Comparison of ENCODE assay signal across 8 cellular contexts in the genomic region with DNA sequence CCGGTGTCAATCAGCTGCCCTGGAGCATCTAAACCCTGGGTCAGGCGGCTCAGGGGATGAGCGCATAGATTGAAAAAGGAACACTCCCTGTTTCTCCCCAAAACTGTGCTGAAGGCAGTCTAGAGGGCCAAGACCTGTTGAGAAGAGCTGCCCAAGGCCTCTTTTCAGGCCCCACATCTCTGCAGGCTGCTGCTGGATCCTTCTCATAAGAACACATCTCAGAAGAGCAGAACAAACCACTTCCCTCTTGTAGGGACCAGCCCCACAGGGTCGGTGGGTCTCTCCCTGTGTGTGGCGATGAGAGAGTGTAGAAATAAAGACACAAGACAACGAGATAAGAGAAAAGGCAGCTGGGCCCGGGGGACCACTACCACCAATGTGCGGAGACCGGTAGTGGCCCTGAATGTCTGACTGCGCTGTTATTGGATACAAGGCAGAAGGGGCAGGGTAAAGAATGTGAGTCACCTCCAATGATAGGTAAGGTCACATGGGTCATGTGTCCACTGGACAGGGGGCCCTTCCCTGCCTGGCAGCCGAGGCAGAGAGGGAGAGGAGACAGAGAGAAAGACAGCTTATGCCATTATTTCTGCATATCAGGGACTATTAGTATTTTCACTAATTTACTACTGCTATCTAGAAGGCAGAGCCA. TPM values are rescaled to one million over a fixed set of nuclear protein-coding genes. Genes with fewer than 3 reads are reported as not detected.
DNase-seq lines count a peak whose midpoint lies in the region; ATAC-seq, FAIRE-seq and TF ChIP-seq lines count a peak whose summit lies in the region.
"Not testable (repeated sequence)": the region's sequence is repeated elsewhere in the genome, so short reads cannot be mapped to it uniquely, and the experiment has no call there.

No MANE protein-coding gene starts in this region.

- H3K36me3 ChIP-seq in PC-9 (ENCODE audit: low read depth); HepG2 (replicated peaks in 1 of 2; ENCODE audit: control insufficient read depth in 1 of 2, insufficient read depth in 2 of 2, low read length in 2 of 2): not testable (repeated sequence)

- H3K4me3 ChIP-seq in A549, PC-9: not testable (repeated sequence)
- peak overlapping the region in 2 of 3 experiments; percentile 29 to 50; a peak in 4 of 6 replicates for H3K4me3 ChIP-seq in HepG2 (replicated peaks in 1 of 3; ENCODE audit: insufficient read depth in 1 of 3, low read depth in 2 of 3, low read length in 3 of 3)

- peak overlapping the region; percentile 29 for H3K27ac Mint-ChIP-seq in activated CD8-positive, alpha-beta memory T cell treated with anti-CD3 and anti-CD28 coated beads, Interleukin-2, amount 10 ng/mL, durations not matched to agents 7 days and 5 days
- peak overlapping the region; percentile 50 to 78 for H3K27ac Mint-ChIP-seq in activated naive CD4-positive, alpha-beta T cell treated with anti-CD3 and anti-CD28 coated beads, Interleukin-2, amount 50 U/mL, for 72 hours
- peak overlapping the region; percentile 8 to 39 for H3K27ac Mint-ChIP-seq in natural killer cell treated with Interleukin-12 subunit alpha and Interleukin-12 subunit beta and Interleukin-15 and Interleukin-18, amount 100 ng/mL, for 72 hours
- peak overlapping the region; percentile 24 for H3K27ac Mint-ChIP-seq in stimulated activated naive CD8-positive, alpha-beta T cell treated with anti-CD3 and anti-CD28 coated beads, Interleukin-15, Interleukin-2, amounts not matched to agents 100 ng/mL and 50 ng/mL, for 24 hours

- peaks cover 14% of the 10 kb centered on the region; the same call in 1 of the 2 replicates for H3K27me3 ChIP-seq in PC-9 (ENCODE audit: insufficient read depth, low read depth)
- not testable (repeated sequence) for H3K27me3 ChIP-seq in HepG2 (ENCODE audit: control insufficient read depth in 1 of 2, insufficient read depth in 2 of 2, low read length in 2 of 2)

- intact Hi-C loops in PC-9 (cut with micrococcal nuclease; ENCODE audit: unreplicated experiment); HepG2 (cut with micrococcal nuclease; ENCODE audit: unreplicated experiment): not testable (repeated sequence)

- H2AFZ ChIP-seq in PC-9; HepG2 (ENCODE audit: low read length): not testable (repeated sequence)

- TF ChIP-seq POLR2A in A549 (IDR thresholded peaks at IDR 0.05; ENCODE audit: low read length); HepG2 (IDR thresholded peaks at IDR 0.05; ENCODE audit: insufficient read depth in 1 of 2, low read depth in 2 of 2, low read length in 2 of 2): not testable (repeated sequence)
- peak; percentile 9 for TF ChIP-seq POLR2A in erythroblast (IDR thresholded peaks at IDR 0.05; ENCODE audit: low read length)

- 0 out of 2 replicates have a peak overlapping the region, but pooled peaks have one; percentile 22 for H3K9ac ChIP-seq in HepG2 (ENCODE audit: insufficient read depth, low read depth, low read length)

- not testable (repeated sequence) for H3K27ac ChIP-seq in A549, PC-9
- peak overlapping the region; percentile 59 for H3K27ac ChIP-seq in HepG2 (ENCODE audit: extremely low read length, insufficient read depth, low read length)

- not testable (repeated sequence) for H3K27me3 Mint-ChIP-seq in activated CD8-positive, alpha-beta memory T cell treated with anti-CD3 and anti-CD28 coated beads, Interleukin-2, amount 10 ng/mL, durations not matched to agents 7 days and 5 days; natural killer cell treated with Interleukin-12 subunit alpha and Interleukin-12 subunit beta and Interleukin-15 and Interleukin-18, amount 100 ng/mL, for 72 hours; stimulated activated naive CD8-positive, alpha-beta T cell treated with anti-CD3 and anti-CD28 coated beads, Interleukin-15, Interleukin-2, amounts not matched to agents 100 ng/mL and 50 ng/mL, for 24 hours

- H3K4me1 Mint-ChIP-seq in activated CD8-positive, alpha-beta memory T cell treated with anti-CD3 and anti-CD28 coated beads, Interleukin-2, amount 10 ng/mL, durations not matched to agents 7 days and 5 days, result peaks cover 44% of the 10 kb centered on the region
- H3K4me1 Mint-ChIP-seq in natural killer cell treated with Interleukin-12 subunit alpha and Interleukin-12 subunit beta and Interleukin-15 and Interleukin-18, amount 100 ng/mL, for 72 hours (ENCODE audit: low read depth in 2 of 2), result peaks cover 13 to 35% of the 10 kb centered on the region in 2 donors
- H3K4me1 Mint-ChIP-seq in stimulated activated naive CD8-positive, alpha-beta T cell treated with anti-CD3 and anti-CD28 coated beads, Interleukin-15, Interleukin-2, amounts not matched to agents 100 ng/mL and 50 ng/mL, for 24 hours (ENCODE audit: low read depth), result peaks cover 53% of the 10 kb centered on the region

- TF ChIP-seq CTCF in A549 (IDR thresholded peaks at IDR 0.05); PC-9 (conservative IDR thresholded peaks at IDR 0.05); HepG2 (CRISPR knock-in tag; IDR thresholded peaks at IDR 0.05): not testable (repeated sequence)

- in situ Hi-C loops in HepG2 (cut with HindIII; ENCODE audit: extremely low pct_ligation_motif_present, low pct_unique_long_range_greater_than_20kb), result not testable (repeated sequence)

- H3K9me2 ChIP-seq in PC-9 (ENCODE audit: insufficient read depth), result not testable (repeated sequence)

- CTCF ChIA-PET in A549 (lab: Yijun Ruan, JAX), result interaction anchor here (1.3 to 2.3 kb wide), 2 partner anchors 11 to 57 kb away, joined by 4 to 6 read pairs; no protein-coding TSS in a partner anchor
- CTCF ChIA-PET in PC-9 (lab: Charles Lee); activated CD8-positive, alpha-beta memory T cell treated with anti-CD3 and anti-CD28 coated beads, Interleukin-2, amount 10 ng/mL, durations not matched to agents 7 days and 5 days (lab: Charles Lee); HepG2 (lab: Yijun Ruan, JAX; ENCODE audit: low intra/inter-chr PET ratio, low total read pairs): not testable (repeated sequence)

- not testable (repeated sequence) for TF ChIP-seq RAD21 in A549 (conservative IDR thresholded peaks at IDR 0.05 in 1 of 2, IDR thresholded peaks at IDR 0.05 in 1 of 2); HepG2 (CRISPR knock-in tag; IDR thresholded peaks at IDR 0.05)

- POLR2A ChIA-PET in A549 (lab: Yijun Ruan, JAX); PC-9 (lab: Charles Lee; ENCODE audit: unreplicated experiment); HepG2 (lab: Yijun Ruan, JAX): not testable (repeated sequence)

- BruUV-seq in PC-9 (replicated peaks; lab: Mats Ljungman, UMichigan); HepG2 (replicated peaks; lab: Mats Ljungman, UMichigan): not testable (repeated sequence)

- H3K9me3 ChIP-seq in A549; PC-9 (ENCODE audit: insufficient read depth, low read depth); HepG2 (ENCODE audit: low read length): not testable (repeated sequence)

- not testable (repeated sequence) for H3K4me3 Mint-ChIP-seq in activated CD8-positive, alpha-beta memory T cell treated with anti-CD3 and anti-CD28 coated beads, Interleukin-2, amount 10 ng/mL, durations not matched to agents 7 days and 5 days; stimulated activated naive CD8-positive, alpha-beta T cell treated with anti-CD3 and anti-CD28 coated beads, Interleukin-15, Interleukin-2, amounts not matched to agents 100 ng/mL and 50 ng/mL, for 24 hours
- H3K4me3 Mint-ChIP-seq in natural killer cell treated with Interleukin-12 subunit alpha and Interleukin-12 subunit beta and Interleukin-15 and Interleukin-18, amount 100 ng/mL, for 72 hours, result peak overlapping the region; percentile 7

- not testable (repeated sequence) for DNase-seq in A549 (ENCODE audit: low read depth in 1 of 2, low spot score in 1 of 2); PC-9; activated CD8-positive, alpha-beta memory T cell treated with anti-CD3 and anti-CD28 coated beads, Interleukin-2, amount 10 ng/mL, durations not matched to agents 7 days and 5 days; activated naive CD4-positive, alpha-beta T cell treated with anti-CD3 and anti-CD28 coated beads, Interleukin-2, amount 50 U/mL, for 72 hours (ENCODE audit: low spot score in 2 of 2); erythroblast (lab: John Stamatoyannopoulos, UW); natural killer cell treated with Interleukin-12 subunit alpha and Interleukin-12 subunit beta and Interleukin-15 and Interleukin-18, amount 100 ng/mL, for 72 hours (ENCODE audit: low spot score)
- peak; percentile 22 for DNase-seq in HepG2 (ENCODE audit: low spot score)

- not testable (repeated sequence) for H3K9me3 Mint-ChIP-seq in activated CD8-positive, alpha-beta memory T cell treated with anti-CD3 and anti-CD28 coated beads, Interleukin-2, amount 10 ng/mL, durations not matched to agents 7 days and 5 days (ENCODE audit: low read depth); activated naive CD4-positive, alpha-beta T cell treated with anti-CD3 and anti-CD28 coated beads, Interleukin-2, amount 50 U/mL, for 72 hours; natural killer cell treated with Interleukin-12 subunit alpha and Interleukin-12 subunit beta and Interleukin-15 and Interleukin-18, amount 100 ng/mL, for 72 hours; stimulated activated naive CD8-positive, alpha-beta T cell treated with anti-CD3 and anti-CD28 coated beads, Interleukin-15, Interleukin-2, amounts not matched to agents 100 ng/mL and 50 ng/mL, for 24 hours

- H3K4me2 ChIP-seq in A549, result not testable (repeated sequence)
- H3K4me2 ChIP-seq in PC-9, result 0 out of 2 replicates have a peak overlapping the region, but pooled peaks have one; percentile 13
- H3K4me2 ChIP-seq in HepG2 (ENCODE audit: low read depth, low read length), result peak overlapping the region; percentile 80

- H3K79me2 ChIP-seq in PC-9 (ENCODE audit: low read depth); HepG2 (ENCODE audit: insufficient read depth, low read length): not testable (repeated sequence)

- H4K20me1 ChIP-seq in PC-9 (ENCODE audit: insufficient read depth); HepG2 (ENCODE audit: insufficient read depth, low read length): not testable (repeated sequence)

- WGBS in A549 (ENCODE audit: missing lambda C conversion rate), result 87% methylated on average over 11 of the region's 11 CpGs
- 23% methylated on average over 10 of the region's 11 CpGs for WGBS in HepG2 (ENCODE audit: low lambda C conversion rate)

- H3K36me3 Mint-ChIP-seq in activated CD8-positive, alpha-beta memory T cell treated with anti-CD3 and anti-CD28 coated beads, Interleukin-2, amount 10 ng/mL, durations not matched to agents 7 days and 5 days; activated naive CD4-positive, alpha-beta T cell treated with anti-CD3 and anti-CD28 coated beads, Interleukin-2, amount 50 U/mL, for 72 hours; natural killer cell treated with Interleukin-12 subunit alpha and Interleukin-12 subunit beta and Interleukin-15 and Interleukin-18, amount 100 ng/mL, for 72 hours: not testable (repeated sequence)
- H3K36me3 Mint-ChIP-seq in stimulated activated naive CD8-positive, alpha-beta T cell treated with anti-CD3 and anti-CD28 coated beads, Interleukin-15, Interleukin-2, amounts not matched to agents 100 ng/mL and 50 ng/mL, for 24 hours (ENCODE audit: low read depth), result peaks cover 28% of the 10 kb centered on the region

- TF ChIP-seq EP300 in A549 (IDR thresholded peaks at IDR 0.05); HepG2 (IDR thresholded peaks at IDR 0.05; ENCODE audit: low read depth in 2 of 2, low read length in 2 of 2); HepG2 (CRISPR knock-in tag; IDR thresholded peaks at IDR 0.05; ENCODE audit: borderline replicate concordance): not testable (repeated sequence)

- ATAC-seq in A549 (peak; percentile 13 to 40; a peak in 1 of 6 replicates), HepG2 (peak; percentile 61)
- not testable (repeated sequence) for ATAC-seq in activated CD8-positive, alpha-beta memory T cell treated with anti-CD3 and anti-CD28 coated beads, Interleukin-2, amount 10 ng/mL, durations not matched to agents 7 days and 5 days; activated naive CD4-positive, alpha-beta T cell treated with anti-CD3 and anti-CD28 coated beads, Interleukin-2, amount 50 U/mL, for 72 hours; natural killer cell treated with Interleukin-12 subunit alpha and Interleukin-12 subunit beta and Interleukin-15 and Interleukin-18, amount 100 ng/mL, for 72 hours

- peaks cover 12% of the 10 kb centered on the region; the same call in 1 of the 2 replicates for H3F3A ChIP-seq in PC-9 (ENCODE audit: insufficient read depth, low read depth)

- not testable (repeated sequence) for FAIRE-seq in A549 (lab: Jason Lieb, UNC); HepG2 (lab: Jason Lieb, UNC)

- not testable (repeated sequence) for H3K4me1 ChIP-seq in A549; PC-9 (replicated peaks; ENCODE audit: insufficient read depth)
- peaks cover 35% of the 10 kb centered on the region for H3K4me1 ChIP-seq in HepG2 (ENCODE audit: insufficient read depth, low read length)

RNA-seq across cellular contexts. Expression of a gene that starts 22.2 kb away (rescaled TPM):
- polyA plus RNA-seq in A549 (2011; rRNA removed) (22.4 and 26.1 TPM in 2 replicates), A549 (2017; fragmentation: RNase III; extraction: RNeasy Plus Mini Kit Qiagen cat#74134 plus additional on column Dnase treatment) (22.8 to 26.3 TPM (median 22.9 TPM) in 3 replicates), HepG2 (2011; rRNA removed) (25.4 and 30.1 TPM in 2 replicates)
- polyA plus RNA-seq in A549 (2012; cell fraction: cytosol; rRNA removed), result 36.9 and 44.4 TPM in 2 replicates
- 37.1 and 61.7 TPM in 2 replicates for polyA plus RNA-seq in A549 (2012; cell fraction: nucleus; rRNA removed)
- polyA minus RNA-seq in A549 (2011; rRNA and poly(A)+ RNA removed), result 15.5 and 22.7 TPM in 2 replicates
- total RNA-seq in PC-9 (2021) (60.4 and 66.5 TPM in 2 replicates), HepG2 (2016; rRNA removed; fragmentation: Illumina TruSeq; extraction: Trizol) (29.8 and 31.0 TPM in 2 replicates)
- 10 to 100 TPM; 34.2 to 41.7 TPM for total RNA-seq in activated CD8-positive, alpha-beta memory T cell treated with anti-CD3 and anti-CD28 coated beads, Interleukin-2, amount 10 ng/mL, durations not matched to agents 7 days and 5 days
- total RNA-seq in activated naive CD4-positive, alpha-beta T cell treated with anti-CD3 and anti-CD28 coated beads, Interleukin-2, amount 50 U/mL, for 72 hours, result 10 to 100 TPM; 27.8 to 46.9 TPM
- total RNA-seq in HepG2 (2016; cell fraction: cytosol; rRNA removed; fragmentation: Illumina TruSeq; extraction: Trizol; ENCODE audit: low read depth), result 5.0 and 5.1 TPM in 2 replicates
- 27.9 and 29.1 TPM in 2 replicates for total RNA-seq in HepG2 (2016; cell fraction: insoluble cytoplasmic fraction; rRNA removed; fragmentation: Illumina TruSeq; extraction: Trizol)
- total RNA-seq in HepG2 (2016; cell fraction: membrane; rRNA removed; fragmentation: Illumina TruSeq; extraction: Trizol), result 14.7 and 15.1 TPM in 2 replicates
- 13.3 and 14.3 TPM in 2 replicates for total RNA-seq in HepG2 (2016; cell fraction: nucleus; rRNA removed; fragmentation: Illumina TruSeq; extraction: Trizol)
- 33.9 and 64.2 TPM in 2 replicates for polyA plus RNA-seq in HepG2 (2011; cell fraction: cytosol; rRNA removed)
- polyA plus RNA-seq in HepG2 (2011; cell fraction: nucleus; rRNA removed), result 25.5 and 25.6 TPM in 2 replicates
- 16.3 and 19.0 TPM in 2 replicates for polyA plus RNA-seq in HepG2 (2012)
- 3.8 and 4.0 TPM in 2 replicates for polyA plus RNA-seq in HepG2 (2016; cell fraction: cytosol; fragmentation: Illumina TruSeq; extraction: Trizol; ENCODE audit: low read depth)
- 32.7 and 37.0 TPM in 2 replicates for polyA plus RNA-seq in HepG2 (2016; cell fraction: insoluble cytoplasmic fraction; fragmentation: Illumina TruSeq; extraction: Trizol; ENCODE audit: low read depth)
- 9.8 and 10.5 TPM in 2 replicates for polyA plus RNA-seq in HepG2 (2016; cell fraction: membrane; fragmentation: Illumina TruSeq; extraction: Trizol; ENCODE audit: low read depth)
- polyA plus RNA-seq in HepG2 (2016; cell fraction: nucleus; fragmentation: Illumina TruSeq; extraction: Trizol; ENCODE audit: insufficient read depth, low read depth), result 21.4 and 22.6 TPM in 2 replicates
- 23.0 and 26.3 TPM in 2 replicates for polyA minus RNA-seq in HepG2 (2011; rRNA and poly(A)+ RNA removed; ENCODE audit: low replicate concordance)
- polyA minus RNA-seq in HepG2 (2011; cell fraction: cytosol; rRNA and poly(A)+ RNA removed), result 12.8 and 16.6 TPM in 2 replicates
- polyA minus RNA-seq in HepG2 (2011; cell fraction: nucleus; rRNA and poly(A)+ RNA removed), result 11.3 and 13.7 TPM in 2 replicates
- total RNA-seq in natural killer cell treated with Interleukin-12 subunit alpha and Interleukin-12 subunit beta and Interleukin-15 and Interleukin-18, amount 100 ng/mL, for 72 hours, result 10 to 100 TPM; 46.2 to 65.0 TPM

RNA-seq across cellular contexts. Expression of a gene that starts 59.9 kb away (rescaled TPM):
- polyA plus RNA-seq in A549 (2011; rRNA removed) (1.00 and 1.1 TPM in 2 replicates), A549 (2017; fragmentation: RNase III; extraction: RNeasy Plus Mini Kit Qiagen cat#74134 plus additional on column Dnase treatment) (0.62 to 1.3 TPM (median 1.2 TPM) in 3 replicates), HepG2 (2011; rRNA removed) (0.73 and 1.2 TPM in 2 replicates)
- 1.7 and 2.4 TPM in 2 replicates for polyA plus RNA-seq in A549 (2012; cell fraction: cytosol; rRNA removed)
- polyA plus RNA-seq in A549 (2012; cell fraction: nucleus; rRNA removed), result 3.4 and 3.5 TPM in 2 replicates
- polyA minus RNA-seq in A549 (2011; rRNA and poly(A)+ RNA removed), result 0.15 and 0.54 TPM in 2 replicates
- total RNA-seq in PC-9 (2021) (14.8 and 21.2 TPM in 2 replicates), HepG2 (2016; rRNA removed; fragmentation: Illumina TruSeq; extraction: Trizol) (0.20 TPM in 1 of 2 replicates, not detected in the other)
- total RNA-seq in activated CD8-positive, alpha-beta memory T cell treated with anti-CD3 and anti-CD28 coated beads, Interleukin-2, amount 10 ng/mL, durations not matched to agents 7 days and 5 days, result 1 to 10 TPM; 1.2 to 1.7 TPM
- total RNA-seq in activated naive CD4-positive, alpha-beta T cell treated with anti-CD3 and anti-CD28 coated beads, Interleukin-2, amount 50 U/mL, for 72 hours, result 1 to 10 TPM; 1.3 to 3.2 TPM
- 0.30 TPM in 1 of 2 replicates, not detected in the other for total RNA-seq in HepG2 (2016; cell fraction: cytosol; rRNA removed; fragmentation: Illumina TruSeq; extraction: Trizol; ENCODE audit: low read depth)
- total RNA-seq in HepG2 (2016; cell fraction: insoluble cytoplasmic fraction; rRNA removed; fragmentation: Illumina TruSeq; extraction: Trizol), result 0.35 TPM in 1 of 2 replicates, not detected in the other
- 0.12 and 0.41 TPM in 2 replicates for total RNA-seq in HepG2 (2016; cell fraction: membrane; rRNA removed; fragmentation: Illumina TruSeq; extraction: Trizol)
- 0.19 and 0.34 TPM in 2 replicates for total RNA-seq in HepG2 (2016; cell fraction: nucleus; rRNA removed; fragmentation: Illumina TruSeq; extraction: Trizol)
- 0.59 and 1.3 TPM in 2 replicates for polyA plus RNA-seq in HepG2 (2011; cell fraction: cytosol; rRNA removed)
- 2.0 and 2.8 TPM in 2 replicates for polyA plus RNA-seq in HepG2 (2011; cell fraction: nucleus; rRNA removed)
- polyA plus RNA-seq in HepG2 (2012), result 0.43 and 1.1 TPM in 2 replicates
- polyA plus RNA-seq in HepG2 (2016; cell fraction: cytosol; fragmentation: Illumina TruSeq; extraction: Trizol; ENCODE audit: low read depth), result 0.08 and 0.16 TPM in 2 replicates
- polyA plus RNA-seq in HepG2 (2016; cell fraction: insoluble cytoplasmic fraction; fragmentation: Illumina TruSeq; extraction: Trizol; ENCODE audit: low read depth), result not detected in 2 replicates
- polyA plus RNA-seq in HepG2 (2016; cell fraction: membrane; fragmentation: Illumina TruSeq; extraction: Trizol; ENCODE audit: low read depth), result 0.21 TPM in 1 of 2 replicates, not detected in the other
- 0.53 TPM in 1 of 2 replicates, not detected in the other for polyA plus RNA-seq in HepG2 (2016; cell fraction: nucleus; fragmentation: Illumina TruSeq; extraction: Trizol; ENCODE audit: insufficient read depth, low read depth)
- polyA minus RNA-seq in HepG2 (2011; rRNA and poly(A)+ RNA removed; ENCODE audit: low replicate concordance), result 1.0 and 1.7 TPM in 2 replicates
- polyA minus RNA-seq in HepG2 (2011; cell fraction: cytosol; rRNA and poly(A)+ RNA removed), result not detected in 2 replicates
- 1.3 and 1.6 TPM in 2 replicates for polyA minus RNA-seq in HepG2 (2011; cell fraction: nucleus; rRNA and poly(A)+ RNA removed)
- 1 to 10 TPM; 1.1 to 1.4 TPM for total RNA-seq in natural killer cell treated with Interleukin-12 subunit alpha and Interleukin-12 subunit beta and Interleukin-15 and Interleukin-18, amount 100 ng/mL, for 72 hours
